17 cellular contexts compared by ENCODE assay signal in genomic region chrX:39764441-39764914, GRCh38.
DNase-seq lines count a peak whose midpoint lies in the region; ATAC-seq and TF ChIP-seq lines count a peak whose summit lies in the region.
"Had no signal": no experiment of that assay in that cellular context is flagged by ENCODE, and none has a peak within 500 bp of the region (broad histone marks: within the 10 kb centered on the region; RNA-seq: fewer than 3 reads in every experiment).

No MANE protein-coding gene starts in this region.

- H3K27me3 ChIP-seq in IMR-90 (ENCODE audit: control insufficient read depth, insufficient read depth, low read length) (peaks cover 7% of the 10 kb centered on the region; the same call in 1 of the 2 replicates), Caco-2 (replicated peaks; ENCODE audit: control insufficient read depth, insufficient read depth, low read length) (no peaks in the 10 kb centered on the region)
- H3K27me3 ChIP-seq: colonic mucosa, uterus had no signal

- H3K4me1 Mint-ChIP-seq in Caco-2 (ENCODE audit: low read depth, unreplicated experiment) = peaks cover 18% of the 10 kb centered on the region
- H3K4me1 Mint-ChIP-seq: activated B cell treated with CpG ODN at 0.5 μM for 24 hours had no signal

- TF ChIP-seq RAD21 in IMR-90 (IDR thresholded peaks at IDR 0.05; ENCODE audit: low read length) = no peak

- POLR2A ChIA-PET in IMR-90 (lab: Charles Lee; ENCODE audit: unreplicated experiment) (no interaction called here), Caco-2 (lab: Charles Lee) (no interaction called here)

- H3K27ac Mint-ChIP-seq in Caco-2 (ENCODE audit: unreplicated experiment) = no peak overlapping the region
- H3K27ac Mint-ChIP-seq: activated B cell treated with CpG ODN at 0.5 μM for 24 hours; activated naive CD8-positive, alpha-beta T cell treated with anti-CD3 and anti-CD28 coated beads, Interleukin-2, amount 50 U/mL, for 24 hours had no signal

- H2BK120ac ChIP-seq in IMR-90 (ENCODE audit: low read depth, low read length) = no peak overlapping the region

- H3K56ac ChIP-seq in IMR-90 (ENCODE audit: extremely low read depth, insufficient read depth, low read length) = no peak overlapping the region

- no peak overlapping the region for H3K4me3 Mint-ChIP-seq in Caco-2 (ENCODE audit: unreplicated experiment)
- H3K4me3 Mint-ChIP-seq: activated B cell treated with CpG ODN at 0.5 μM for 24 hours; activated naive CD8-positive, alpha-beta T cell treated with anti-CD3 and anti-CD28 coated beads, Interleukin-2, amount 50 U/mL, for 24 hours had no signal

- BruUV-seq in IMR-90 (replicated peaks; lab: Mats Ljungman, UMichigan) = no TSS peak
- BruUV-seq in Caco-2 (replicated peaks; lab: Mats Ljungman, UMichigan) = no TSS peak

- no peak overlapping the region for H3K14ac ChIP-seq in IMR-90 (replicated peaks; ENCODE audit: low read depth, low read length)

- no peak overlapping the region for H2AK5ac ChIP-seq in IMR-90 (ENCODE audit: low read depth, low read length)

- H2BK20ac ChIP-seq in IMR-90 (ENCODE audit: low read depth, low read length) = no peak overlapping the region

- no peak overlapping the region for H3K18ac ChIP-seq in IMR-90 (ENCODE audit: low read depth, low read length)

- H4K91ac ChIP-seq in IMR-90 (ENCODE audit: insufficient read depth, low read depth, low read length) = no peak overlapping the region

- H4K8ac ChIP-seq in IMR-90 (ENCODE audit: low read depth in 2 of 2, low read length in 2 of 2) = no peak overlapping the region

- H3K23ac ChIP-seq in IMR-90 (ENCODE audit: low read depth, low read length) = no peak overlapping the region

- dilution Hi-C loops in IMR-90 (cut with HindIII; ENCODE audit: low sequenced_read_pairs, unreplicated experiment) = no loop called here

- no peak overlapping the region for H2AFZ ChIP-seq in IMR-90 (replicated peaks; ENCODE audit: low read length, poor library complexity)

- TF ChIP-seq CTCF in IMR-90 (conservative IDR thresholded peaks at IDR 0.05; ENCODE audit: low read depth, low read length) (no peak), fibroblast of pulmonary artery (IDR thresholded peaks at IDR 0.05; ENCODE audit: low read length, missing control alignments) (no peak), foreskin fibroblast (IDR thresholded peaks at IDR 0.05; ENCODE audit: low read depth, low read length) (no peak), Caco-2 (IDR thresholded peaks at IDR 0.05; ENCODE audit: insufficient read depth in 1 of 2, low read depth in 1 of 2, low read length in 1 of 2, severe bottlenecking in 1 of 2, unreplicated experiment in 1 of 2) (no peak)

- in situ Hi-C loops in IMR-90 (cut with MboI; ENCODE audit: low sequenced_read_pairs) = no loop called here

- ATAC-seq in IMR-90 (ENCODE audit: low read depth) (no peak), HG03521 (IDR thresholded peaks at IDR 0.05; ENCODE audit: unreplicated experiment) (no peak), GM18505 (IDR thresholded peaks at IDR 0.05; ENCODE audit: unreplicated experiment) (no peak)
- ATAC-seq: activated naive CD8-positive, alpha-beta T cell treated with anti-CD3 and anti-CD28 coated beads, Interleukin-2, amount 50 U/mL, for 24 hours; esophagus mucosa; HCT116 had no signal

- no peaks in the 10 kb centered on the region for H3K9me1 ChIP-seq in IMR-90 (ENCODE audit: insufficient read depth, low read length)

- no peaks in the 10 kb centered on the region for H4K20me1 ChIP-seq in IMR-90 (ENCODE audit: insufficient read depth, low read length)

- no peaks in the 10 kb centered on the region for H3K9me3 Mint-ChIP-seq in Caco-2 (ENCODE audit: unreplicated experiment)
- H3K9me3 Mint-ChIP-seq: activated B cell treated with CpG ODN at 0.5 μM for 24 hours; activated naive CD8-positive, alpha-beta T cell treated with anti-CD3 and anti-CD28 coated beads, Interleukin-2, amount 50 U/mL, for 24 hours had no signal

- H3K36me3 ChIP-seq in IMR-90 (ENCODE audit: control insufficient read depth, insufficient read depth, low read length) = no peaks in the 10 kb centered on the region
- no peaks in the 10 kb centered on the region for H3K36me3 ChIP-seq in Caco-2 (ENCODE audit: control insufficient read depth, insufficient read depth, low read length)
- H3K36me3 ChIP-seq: colonic mucosa, uterus had no signal

- H2AK9ac ChIP-seq in IMR-90 (replicated peaks; ENCODE audit: low read depth, low read length, poor library complexity) = no peak overlapping the region

- no peak overlapping the region for H3K4ac ChIP-seq in IMR-90 (ENCODE audit: low read depth, low read length)

- CTCF ChIA-PET in IMR-90 (lab: Yijun Ruan, JAX) = no interaction called here
- CTCF ChIA-PET in Caco-2 (lab: Charles Lee) = no interaction called here

- peaks cover 10% of the 10 kb centered on the region; the same call in 1 of the 2 replicates for H3K4me1 ChIP-seq in IMR-90 (ENCODE audit: control insufficient read depth, insufficient read depth, low read length)
- peaks cover 18% of the 10 kb centered on the region for H3K4me1 ChIP-seq in Caco-2
- H3K4me1 ChIP-seq: colonic mucosa had no signal

- no peak overlapping the region for H2BK5ac ChIP-seq in IMR-90 (ENCODE audit: low read depth, low read length, poor library complexity, severe bottlenecking)

- DNase-seq in COLO668 (lab: John Stamatoyannopoulos, UW; ENCODE audit: unreplicated experiment) (peak; percentile 86), IMR-90 (peak; percentile 34), NCI-H748 (lab: John Stamatoyannopoulos, UW; ENCODE audit: unreplicated experiment) (peak; percentile 95), fibroblast of pulmonary artery (ENCODE audit: low read depth) (peak; percentile 55), foreskin fibroblast (no peak), Caco-2 (no peak)
- DNase-seq: activated B cell treated with CpG ODN at 0.5 μM for 24 hours; activated CD8-positive, alpha-beta memory T cell treated with anti-CD3 and anti-CD28 coated beads, Interleukin-2, amount 50 U/mL, for 48 hours; activated naive CD8-positive, alpha-beta T cell treated with anti-CD3 and anti-CD28 coated beads, Interleukin-2, amount 50 U/mL, for 24 hours; colonic mucosa; NCI-H1930; posterior cingulate gyrus; uterus had no signal

- H3K4me2 ChIP-seq in IMR-90 (ENCODE audit: low read depth, low read length) = no peak overlapping the region

- no peak overlapping the region for H3K4me3 ChIP-seq in IMR-90 (ENCODE audit: insufficient read depth, low read depth, low read length)
- no peak overlapping the region for H3K4me3 ChIP-seq in fibroblast of pulmonary artery (replicated peaks; ENCODE audit: low read depth, low read length)
- H3K4me3 ChIP-seq in foreskin fibroblast (ENCODE audit: low read depth in 1 of 2, low read length in 2 of 2) = no peak overlapping the region
- H3K4me3 ChIP-seq in Caco-2 (ENCODE audit: low read depth, low read length) = no peak overlapping the region
- H3K4me3 ChIP-seq: colonic mucosa, uterus had no signal

- H2BK15ac ChIP-seq in IMR-90 (ENCODE audit: low read depth, low read length) = no peak overlapping the region

- no peaks in the 10 kb centered on the region for H3K9me3 ChIP-seq in IMR-90 (ENCODE audit: control insufficient read depth, insufficient read depth, low read length)
- no peaks in the 10 kb centered on the region for H3K9me3 ChIP-seq in Caco-2
- H3K9me3 ChIP-seq: colonic mucosa, uterus had no signal

- H4K5ac ChIP-seq in IMR-90 (ENCODE audit: low read depth, low read length) = no peak overlapping the region

- WGBS in IMR-90 (ENCODE audit: extremely low coverage in 2 of 2, insufficient read length in 1 of 2), 2 experiments = 93% methylated on average over 3 of the region's 10 CpGs; no CpG with 5 or more reads in 1 of the 2 experiments

- no peak overlapping the region for H3K9ac ChIP-seq in IMR-90 (ENCODE audit: low read depth, low read length)

- H3K79me1 ChIP-seq in IMR-90 (ENCODE audit: low read depth in 1 of 2, low read length in 2 of 2) = no peaks in the 10 kb centered on the region

- no peaks in the 10 kb centered on the region for H3K36me3 Mint-ChIP-seq in Caco-2 (ENCODE audit: insufficient read depth, unreplicated experiment)

- intact Hi-C loops in IMR-90 (cut with micrococcal nuclease) = no loop called here
- intact Hi-C loops in Caco-2 (cut with micrococcal nuclease; ENCODE audit: unreplicated experiment) = no loop called here

- no peak for TF ChIP-seq POLR2A in IMR-90 (IDR thresholded peaks at IDR 0.05; ENCODE audit: low read depth, low read length)
- TF ChIP-seq POLR2A in GM18505 (IDR thresholded peaks at IDR 0.05; ENCODE audit: borderline replicate concordance, extremely low read depth, insufficient read depth, insufficient read length) = no peak

- no peak overlapping the region for H3K27ac ChIP-seq in IMR-90 (ENCODE audit: insufficient read depth, low read length)
- H3K27ac ChIP-seq: colonic mucosa, uterus had no signal

- H3K27me3 Mint-ChIP-seq in Caco-2 (ENCODE audit: insufficient read depth, unreplicated experiment) = no peaks in the 10 kb centered on the region
- H3K27me3 Mint-ChIP-seq: activated B cell treated with CpG ODN at 0.5 μM for 24 hours; activated naive CD8-positive, alpha-beta T cell treated with anti-CD3 and anti-CD28 coated beads, Interleukin-2, amount 50 U/mL, for 24 hours had no signal

TF ChIP-seq in IMR-90, 13 proteins besides CTCF, POLR2A, EP300 and RAD21 (continues in another document):
- TF ChIP-seq SMC3 (IDR thresholded peaks at IDR 0.05; ENCODE audit: low read depth, low read length) (no peak), MXI1 (IDR thresholded peaks at IDR 0.05; ENCODE audit: borderline replicate concordance, low read depth, low read length) (no peak), RCOR1 (IDR thresholded peaks at IDR 0.05; ENCODE audit: insufficient replicate concordance, low read length) (no peak), CHD1 (IDR thresholded peaks at IDR 0.05; ENCODE audit: low read depth, low read length) (no peak), MAFK (IDR thresholded peaks at IDR 0.05; ENCODE audit: low read depth, low read length) (no peak), NFE2L2 (IDR thresholded peaks at IDR 0.05; ENCODE audit: low read depth, low read length) (no peak)
- TF ChIP-seq, protein P1, sequence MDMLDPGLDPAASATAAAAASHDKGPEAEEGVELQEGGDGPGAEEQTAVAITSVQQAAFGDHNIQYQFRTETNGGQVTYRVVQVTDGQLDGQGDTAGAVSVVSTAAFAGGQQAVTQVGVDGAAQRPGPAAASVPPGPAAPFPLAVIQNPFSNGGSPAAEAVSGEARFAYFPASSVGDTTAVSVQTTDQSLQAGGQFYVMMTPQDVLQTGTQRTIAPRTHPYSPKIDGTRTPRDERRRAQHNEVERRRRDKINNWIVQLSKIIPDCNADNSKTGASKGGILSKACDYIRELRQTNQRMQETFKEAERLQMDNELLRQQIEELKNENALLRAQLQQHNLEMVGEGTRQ (IDR thresholded peaks at IDR 0.05; ENCODE audit: low read depth, low read length) = no peak

Comparison
In these comparisons a context has a peak if more than half of its experiments do, and no peak if none do; other contexts are left out.
1. DNase-seq: peak in COLO668 (single experiment), IMR-90 (single experiment), NCI-H748 (single experiment) and fibroblast of pulmonary artery (single experiment); none in foreskin fibroblast (0 of 2) and Caco-2 (0 of 2).